15 cellular contexts compared by ENCODE assay signal in genomic region chr4:145979160-145979559, GRCh38. TPM values are rescaled to one million over a fixed set of nuclear protein-coding genes. Genes with fewer than 3 reads are reported as not detected.
DNase-seq lines count a peak whose midpoint lies in the region; ATAC-seq and TF ChIP-seq lines count a peak whose summit lies in the region.
"Had no signal": no experiment of that assay in that cellular context is flagged by ENCODE, and none has a peak within 500 bp of the region (broad histone marks: within the 10 kb centered on the region; RNA-seq: fewer than 3 reads in every experiment).

No MANE protein-coding gene starts in this region.

- no peak for DNase-seq in heart right ventricle
- DNase-seq in Right ventricle myocardium inferior (ENCODE audit: missing footprints) = no peak
- DNase-seq in OCI-M1 (lab: John Stamatoyannopoulos, UW) = peak; percentile 30
- DNase-seq in endothelial cell (ENCODE audit: low spot score) = no peak
- DNase-seq in CD14-positive monocyte (ENCODE audit: low spot score) = no peak
- no peak for DNase-seq in NCI-H2107 treated with DMSO at 0.1 percent for 48 hours (lab: John Stamatoyannopoulos, UW; ENCODE audit: unreplicated experiment)
- DNase-seq: C1 segment of cervical spinal cord; CD4-positive, CD25-positive, alpha-beta regulatory T cell; CD8-positive, alpha-beta T cell; DMS153; DND-41; GOT3; HFFc6 had no signal

- TF ChIP-seq CTCF in heart right ventricle (IDR thresholded peaks at IDR 0.05) (no peak), endothelial cell (IDR thresholded peaks at IDR 0.05; ENCODE audit: unreplicated experiment) (no peak), CD14-positive monocyte (IDR thresholded peaks at IDR 0.05) (no peak)

- H3K36me3 ChIP-seq in heart right ventricle = no peaks in the 10 kb centered on the region
- H3K36me3 ChIP-seq: HAP-1 had no signal

- H3K4me1 Mint-ChIP-seq in endothelial cell (ENCODE audit: unreplicated experiment) (peaks cover 6% of the 10 kb centered on the region), CD14-positive monocyte (no peaks in the 10 kb centered on the region)
- H3K4me1 Mint-ChIP-seq: CD4-positive, CD25-positive, alpha-beta regulatory T cell had no signal

- 3 to 17% methylated on average over 3 of the region's 3 CpGs for WGBS in heart right ventricle, 2 donors

- ATAC-seq in heart right ventricle (peak in 5 of 8 donors; percentile 65 to 84 (median 74)), Right ventricle myocardium inferior (no peak)
- ATAC-seq: CD8-positive, alpha-beta T cell had no signal

- peak overlapping the region in 1 of 10 donors; percentile 22 for H3K27ac ChIP-seq in heart right ventricle

- H3K4me3 Mint-ChIP-seq in endothelial cell (ENCODE audit: unreplicated experiment) (no peak overlapping the region), CD14-positive monocyte (no peak overlapping the region)
- H3K4me3 Mint-ChIP-seq: CD4-positive, CD25-positive, alpha-beta regulatory T cell; CD8-positive, alpha-beta T cell; HFFc6 had no signal

- H3K27me3 Mint-ChIP-seq in endothelial cell (ENCODE audit: unreplicated experiment) (no peaks in the 10 kb centered on the region), CD14-positive monocyte (ENCODE audit: low read depth in 3 of 3) (peaks cover 0 to 6% (median 0%) of the 10 kb centered on the region in 3 donors)

- H3K27ac Mint-ChIP-seq in endothelial cell (ENCODE audit: unreplicated experiment) (peak overlapping the region; percentile 12), CD14-positive monocyte (no peak overlapping the region)
- H3K27ac Mint-ChIP-seq: CD4-positive, CD25-positive, alpha-beta regulatory T cell; CD8-positive, alpha-beta T cell; HFFc6 had no signal

- H3K9me3 Mint-ChIP-seq in endothelial cell (ENCODE audit: unreplicated experiment) (no peaks in the 10 kb centered on the region), CD14-positive monocyte (peaks cover 0 to 4% (median 2%) of the 10 kb centered on the region in 7 donors)
- H3K9me3 Mint-ChIP-seq: CD4-positive, CD25-positive, alpha-beta regulatory T cell; CD8-positive, alpha-beta T cell; HFFc6 had no signal

- H3K9me3 ChIP-seq in heart right ventricle = peaks cover 0 to 4% (median 0%) of the 10 kb centered on the region in 11 donors
- H3K9me3 ChIP-seq: Caco-2, HAP-1 had no signal

- H3K4me3 ChIP-seq in heart right ventricle = no peak overlapping the region
- H3K4me3 ChIP-seq: HAP-1 had no signal

- H3K4me1 ChIP-seq in heart right ventricle = peaks cover 0 to 12% (median 0%) of the 10 kb centered on the region in 9 donors
- H3K4me1 ChIP-seq: Caco-2, HAP-1 had no signal

- no peaks in the 10 kb centered on the region for H3K27me3 ChIP-seq in heart right ventricle

- H3K36me3 Mint-ChIP-seq in endothelial cell (ENCODE audit: low read depth, unreplicated experiment) (no peaks in the 10 kb centered on the region), CD14-positive monocyte (no peaks in the 10 kb centered on the region)
- H3K36me3 Mint-ChIP-seq: CD4-positive, CD25-positive, alpha-beta regulatory T cell; CD8-positive, alpha-beta T cell had no signal

- intact Hi-C loops in heart right ventricle (cut with DNase I) (no loop called here), Right ventricle myocardium inferior (cut with DNase I) (no loop called here), CD14-positive monocyte (cut with micrococcal nuclease) (no loop called here)

RNA-seq across cellular contexts. Expression of gene ZNF827, which starts 40.5 kb away (rescaled TPM):
- total RNA-seq in heart right ventricle (10 to 100 TPM; 11.7 to 33.9 (median 22.4) TPM), Right ventricle myocardium inferior (11.9 TPM), endothelial cell (ENCODE audit: unreplicated experiment) (22.8 TPM)
- polyA plus RNA-seq in heart right ventricle (1 to 10 TPM; 3.8 to 7.2 TPM), CD14-positive monocyte (not detected)
